ENCODE assay signal across 17 cellular contexts in the genomic region with DNA sequence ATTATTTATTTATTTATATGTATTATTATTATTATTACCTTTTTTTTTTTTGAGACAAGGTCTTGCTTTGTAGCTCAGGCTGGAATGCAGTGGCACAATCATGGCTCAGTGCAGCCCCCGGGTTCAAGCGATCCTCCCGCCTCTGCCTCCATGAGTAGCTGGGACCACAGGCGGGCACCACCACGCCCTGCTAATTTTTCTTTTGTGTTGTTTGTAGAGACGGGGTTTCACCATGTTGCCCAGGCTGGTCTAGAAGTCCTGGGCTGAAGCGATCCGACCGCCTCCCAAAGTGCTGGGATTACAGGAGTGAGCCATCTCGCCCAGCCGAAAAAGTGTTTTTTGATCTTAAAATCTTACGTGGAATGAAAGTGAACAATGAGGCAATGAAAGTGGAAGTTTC.
DNase-seq lines count a peak whose midpoint lies in the region; ATAC-seq, FAIRE-seq and TF ChIP-seq lines count a peak whose summit lies in the region.
"Had no signal": no experiment of that assay in that cellular context is flagged by ENCODE, and none has a peak within 500 bp of the region (broad histone marks: within the 10 kb centered on the region; RNA-seq: fewer than 3 reads in every experiment).

No MANE protein-coding gene starts in this region.

- H4K20me1 ChIP-seq in GM23338 (replicated peaks; ENCODE audit: insufficient read depth): no peaks in the 10 kb centered on the region
- no peaks in the 10 kb centered on the region for H4K20me1 ChIP-seq in OCI-LY1 (ENCODE audit: insufficient read depth, low read length)

- H3K27ac ChIP-seq in GM23338 (ENCODE audit: low read depth): no peak overlapping the region
- no peak overlapping the region for H3K27ac ChIP-seq in OCI-LY1 (ENCODE audit: low read depth, low read length, poor library complexity, severe bottlenecking)
- H3K27ac ChIP-seq in naive thymus-derived CD4-positive, alpha-beta T cell (ENCODE audit: low read depth, low read length): no peak overlapping the region
- H3K27ac ChIP-seq: parathyroid adenoma, sigmoid colon, tibial artery had no signal

- H3F3A ChIP-seq in GM23338 (replicated peaks; ENCODE audit: low read depth) (no peaks in the 10 kb centered on the region), OCI-LY1 (ENCODE audit: insufficient read depth, low read length) (no peaks in the 10 kb centered on the region)

- H3K4me3 Mint-ChIP-seq in GM23338: no peak overlapping the region
- no peak overlapping the region for H3K4me3 Mint-ChIP-seq in naive thymus-derived CD4-positive, alpha-beta T cell
- H3K4me3 Mint-ChIP-seq: activated naive CD8-positive, alpha-beta T cell treated with anti-CD3 and anti-CD28 coated beads, Interleukin-2, amount 50 U/mL, for 24 hours had no signal

- H2AFZ ChIP-seq in GM23338: no peak overlapping the region
- H2AFZ ChIP-seq in OCI-LY1 (ENCODE audit: low read length): no peak overlapping the region
- H2AFZ ChIP-seq: parathyroid adenoma had no signal

- POLR2A ChIA-PET in naive thymus-derived CD4-positive, alpha-beta T cell (lab: Charles Lee): interaction anchor here (0.7 to 7.3 kb wide), 3 partner anchors 79 to 163 kb away, joined by 3 to 114 read pairs (median 3); partner anchors contain the start of gene C1GALT1

- H3K4me2 ChIP-seq in GM23338: no peak overlapping the region
- peak overlapping the region; percentile 3; the same call in 1 of the 2 replicates for H3K4me2 ChIP-seq in OCI-LY1 (ENCODE audit: low read length)

- H3K4me3 ChIP-seq in GM23338 (no peak overlapping the region), OCI-LY1 (ENCODE audit: low read depth, low read length, poor library complexity, severe bottlenecking) (no peak overlapping the region), endocrine pancreas (ENCODE audit: control insufficient read depth, insufficient read depth, low read length) (peak overlapping the region; percentile 33)
- H3K4me3 ChIP-seq in naive thymus-derived CD4-positive, alpha-beta T cell (ENCODE audit: low read length): no peak overlapping the region
- H3K4me3 ChIP-seq: sigmoid colon had no signal

- H3K36me3 ChIP-seq in GM23338 (ENCODE audit: insufficient read depth) (no peaks in the 10 kb centered on the region), OCI-LY1 (ENCODE audit: insufficient read depth, low read length) (no peaks in the 10 kb centered on the region), endocrine pancreas (ENCODE audit: control insufficient read depth, insufficient read depth, low read length) (no peaks in the 10 kb centered on the region)
- H3K36me3 ChIP-seq in naive thymus-derived CD4-positive, alpha-beta T cell (ENCODE audit: control insufficient read depth in 2 of 3, insufficient read depth in 3 of 3, low read length in 3 of 3): no peaks in the 10 kb centered on the region
- H3K36me3 ChIP-seq: sigmoid colon, tibial artery had no signal

- H3K27me3 ChIP-seq in GM23338 (ENCODE audit: insufficient read depth): no peaks in the 10 kb centered on the region
- H3K27me3 ChIP-seq in OCI-LY1 (ENCODE audit: insufficient read depth, low read length): no peaks in the 10 kb centered on the region
- H3K27me3 ChIP-seq in endocrine pancreas (ENCODE audit: control insufficient read depth, insufficient read depth, low read length): no peaks in the 10 kb centered on the region
- H3K27me3 ChIP-seq in naive thymus-derived CD4-positive, alpha-beta T cell (ENCODE audit: control insufficient read depth in 2 of 2, insufficient read depth in 2 of 2, low read length in 2 of 2): no peaks in the 10 kb centered on the region
- H3K27me3 ChIP-seq: sigmoid colon, tibial artery had no signal

- H3K9ac ChIP-seq in OCI-LY1 (ENCODE audit: low read length) (no peak overlapping the region), endocrine pancreas (ENCODE audit: control insufficient read depth, insufficient read depth, low read length) (no peak overlapping the region)
- H3K9ac ChIP-seq: parathyroid adenoma had no signal

- H3K79me2 ChIP-seq in GM23338 (replicated peaks; ENCODE audit: insufficient read depth) (no peaks in the 10 kb centered on the region), OCI-LY1 (ENCODE audit: insufficient read depth, low read length) (no peaks in the 10 kb centered on the region)

- DNase-seq in GM23338 (ENCODE audit: low spot score) (no peak), GM19240 (ENCODE audit: insufficient read length, low spot score) (no peak), SIG-M5 treated with dmso at 0.1 percent for 504 hours (lab: John Stamatoyannopoulos, UW; ENCODE audit: unreplicated experiment) (no peak), NCI-H187 treated with DMSO at 0.1 percent for 48 hours (lab: John Stamatoyannopoulos, UW) (no peak), RCC 7860 (ENCODE audit: low spot score) (no peak)
- no peak for DNase-seq in naive thymus-derived CD4-positive, alpha-beta T cell
- DNase-seq: activated CD4-positive, alpha-beta T cell treated with anti-CD3 and anti-CD28 coated beads, Interleukin-2, amount 50 U/mL, for 1 hour; activated CD8-positive, alpha-beta memory T cell treated with anti-CD3 and anti-CD28 coated beads, Interleukin-2, amount 50 U/mL, for 4 hours; activated effector memory CD4-positive, alpha-beta T cell treated with Interleukin-2 at 50 U/mL for 16 hours; activated naive CD8-positive, alpha-beta T cell treated with anti-CD3 and anti-CD28 coated beads, Interleukin-2, amount 50 U/mL, for 24 hours; sigmoid colon; tibial artery had no signal

- H3K27ac Mint-ChIP-seq in GM23338: peak overlapping the region; percentile 68
- peak overlapping the region in 2 of 9 donors; percentile 5 to 43 for H3K27ac Mint-ChIP-seq in naive thymus-derived CD4-positive, alpha-beta T cell
- H3K27ac Mint-ChIP-seq: activated naive CD8-positive, alpha-beta T cell treated with anti-CD3 and anti-CD28 coated beads, Interleukin-2, amount 50 U/mL, for 24 hours had no signal

- no peak for ATAC-seq in GM23338
- peak; percentile 14 for ATAC-seq in naive thymus-derived CD4-positive, alpha-beta T cell
- ATAC-seq: activated naive CD8-positive, alpha-beta T cell treated with anti-CD3 and anti-CD28 coated beads, Interleukin-2, amount 50 U/mL, for 24 hours had no signal

- peaks cover 3% of the 10 kb centered on the region; the same call in 2 of the 3 replicates for H3K36me3 Mint-ChIP-seq in GM23338 (ENCODE audit: low read depth)
- peaks cover 0 to 3% (median 0%) of the 10 kb centered on the region in 5 donors for H3K36me3 Mint-ChIP-seq in naive thymus-derived CD4-positive, alpha-beta T cell
- H3K36me3 Mint-ChIP-seq: naive B cell had no signal

- no peaks in the 10 kb centered on the region for H3K9me3 ChIP-seq in OCI-LY1 (ENCODE audit: low read length)
- H3K9me3 ChIP-seq in endocrine pancreas (ENCODE audit: control insufficient read depth, low read length): no peaks in the 10 kb centered on the region
- H3K9me3 ChIP-seq in naive thymus-derived CD4-positive, alpha-beta T cell (ENCODE audit: control insufficient read depth in 2 of 3, low read length in 3 of 3): no peaks in the 10 kb centered on the region
- H3K9me3 ChIP-seq: sigmoid colon, tibial artery had no signal

- H3K9me2 ChIP-seq in GM23338 (ENCODE audit: insufficient read depth) (no peaks in the 10 kb centered on the region), OCI-LY1 (ENCODE audit: low read depth, low read length) (no peaks in the 10 kb centered on the region)

- no peak for FAIRE-seq in RCC 7860 (lab: Jason Lieb, UNC)
- FAIRE-seq: bronchial epithelial cell had no signal

- CTCF ChIA-PET in naive thymus-derived CD4-positive, alpha-beta T cell (lab: Charles Lee): interaction anchor here (0.6 to 5.5 kb wide), 19 partner anchors 10 to 1171 kb away, joined by 3 to 44 read pairs (median 4); partner anchors contain the start of gene C1GALT1

- H3K9me3 Mint-ChIP-seq in GM23338: peaks cover 3% of the 10 kb centered on the region; the same call in 2 of the 3 replicates
- peaks cover 0 to 4% (median 0%) of the 10 kb centered on the region in 11 donors for H3K9me3 Mint-ChIP-seq in naive thymus-derived CD4-positive, alpha-beta T cell
- H3K9me3 Mint-ChIP-seq: activated naive CD8-positive, alpha-beta T cell treated with anti-CD3 and anti-CD28 coated beads, Interleukin-2, amount 50 U/mL, for 24 hours had no signal

- H3K4me1 ChIP-seq in GM23338 (ENCODE audit: insufficient read depth): peaks cover 53% of the 10 kb centered on the region
- peaks cover 15% of the 10 kb centered on the region for H3K4me1 ChIP-seq in OCI-LY1 (ENCODE audit: insufficient read depth, low read length, severe bottlenecking)
- H3K4me1 ChIP-seq in endocrine pancreas (ENCODE audit: control insufficient read depth, insufficient read depth, low read length): peaks cover 15% of the 10 kb centered on the region
- H3K4me1 ChIP-seq in naive thymus-derived CD4-positive, alpha-beta T cell (ENCODE audit: control insufficient read depth in 2 of 2, insufficient read depth in 2 of 2, low read length in 2 of 2): peaks cover 0 to 17% of the 10 kb centered on the region in 2 donors

- TF ChIP-seq CTCF in GM23338 (conservative IDR thresholded peaks at IDR 0.05; ENCODE audit: low read depth in 2 of 2): no peak
- no peak for TF ChIP-seq CTCF in OCI-LY1 (IDR thresholded peaks at IDR 0.05; ENCODE audit: low read length)

- intact Hi-C loops in naive thymus-derived CD4-positive, alpha-beta T cell (cut with micrococcal nuclease): loop anchor here (1.0 to 10.0 kb wide), 13 partner anchors 54 to 1194 kb away; partner anchors contain the start of gene C1GALT1 (in 2 of the 2)

- H3K27me3 Mint-ChIP-seq in GM23338 (ENCODE audit: insufficient read depth, low read depth, poor library complexity): peaks cover 8% of the 10 kb centered on the region
- H3K27me3 Mint-ChIP-seq in naive thymus-derived CD4-positive, alpha-beta T cell: peaks cover 0 to 11% (median 0%) of the 10 kb centered on the region in 5 donors
- H3K27me3 Mint-ChIP-seq: activated naive CD8-positive, alpha-beta T cell treated with anti-CD3 and anti-CD28 coated beads, Interleukin-2, amount 50 U/mL, for 24 hours; naive B cell had no signal

- H3K4me1 Mint-ChIP-seq in GM23338: peaks cover 63% of the 10 kb centered on the region
- peaks cover 6 to 31% (median 29%) of the 10 kb centered on the region in 7 donors for H3K4me1 Mint-ChIP-seq in naive thymus-derived CD4-positive, alpha-beta T cell

TF ChIP-seq in GM23338, 12 proteins besides CTCF, POLR2A, EP300 and RAD21:
- TF ChIP-seq, protein P1, sequence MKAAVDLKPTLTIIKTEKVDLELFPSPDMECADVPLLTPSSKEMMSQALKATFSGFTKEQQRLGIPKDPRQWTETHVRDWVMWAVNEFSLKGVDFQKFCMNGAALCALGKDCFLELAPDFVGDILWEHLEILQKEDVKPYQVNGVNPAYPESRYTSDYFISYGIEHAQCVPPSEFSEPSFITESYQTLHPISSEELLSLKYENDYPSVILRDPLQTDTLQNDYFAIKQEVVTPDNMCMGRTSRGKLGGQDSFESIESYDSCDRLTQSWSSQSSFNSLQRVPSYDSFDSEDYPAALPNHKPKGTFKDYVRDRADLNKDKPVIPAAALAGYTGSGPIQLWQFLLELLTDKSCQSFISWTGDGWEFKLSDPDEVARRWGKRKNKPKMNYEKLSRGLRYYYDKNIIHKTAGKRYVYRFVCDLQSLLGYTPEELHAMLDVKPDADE (IDR thresholded peaks at IDR 0.05): no peak
